ENCODE assay signal across 8 cellular contexts in genomic region chr7:28926871-28927597, GRCh38. TPM values are rescaled to one million over a fixed set of nuclear protein-coding genes. Genes with fewer than 3 reads are reported as not detected.
A peak's percentile ranks its signal among the peaks of the same experiment; 100 is the strongest.
DNase-seq lines count a peak whose midpoint lies in the region; ATAC-seq lines count a peak whose summit lies in the region.

No MANE protein-coding gene starts in this region.

- ATAC-seq in GM19455 (IDR thresholded peaks at IDR 0.05; ENCODE audit: unreplicated experiment): peak; percentile 93
- peak; percentile 90 for ATAC-seq in effector memory CD8-positive, alpha-beta T cell (replicated peaks)

- H3K36me3 ChIP-seq in CD8-positive, alpha-beta memory T cell (ENCODE audit: insufficient read depth, low read length): no peaks in the 10 kb centered on the region

- no peak overlapping the region for H3K27ac ChIP-seq in CD8-positive, alpha-beta memory T cell (ENCODE audit: low read depth, low read length)

- peak overlapping the region; percentile 83 to 96 (median 93) for H3K4me3 Mint-ChIP-seq in CD8-positive, alpha-beta memory T cell
- H3K4me3 Mint-ChIP-seq in effector memory CD8-positive, alpha-beta T cell: peak overlapping the region; percentile 86 to 90

- no peaks in the 10 kb centered on the region for H3K36me3 Mint-ChIP-seq in CD8-positive, alpha-beta memory T cell
- no peaks in the 10 kb centered on the region for H3K36me3 Mint-ChIP-seq in effector memory CD8-positive, alpha-beta T cell (ENCODE audit: insufficient read depth)

- H3K27me3 Mint-ChIP-seq in CD8-positive, alpha-beta memory T cell: peaks cover 3 to 9% of the 10 kb centered on the region in 2 donors
- H3K27me3 Mint-ChIP-seq in effector memory CD8-positive, alpha-beta T cell: peaks cover 13 to 15% of the 10 kb centered on the region in 2 donors

- H3K4me1 Mint-ChIP-seq in CD8-positive, alpha-beta memory T cell: peaks cover 22 to 30% (median 25%) of the 10 kb centered on the region in 3 donors
- peaks cover 12 to 20% of the 10 kb centered on the region in 2 donors for H3K4me1 Mint-ChIP-seq in effector memory CD8-positive, alpha-beta T cell (ENCODE audit: low read depth in 2 of 2)

- H3K27me3 ChIP-seq in CD8-positive, alpha-beta memory T cell (ENCODE audit: insufficient read depth, low read length, poor library complexity, severe bottlenecking): no peaks in the 10 kb centered on the region

- H3K4me3 ChIP-seq in CD8-positive, alpha-beta memory T cell (ENCODE audit: low read length): peak overlapping the region; percentile 75

- POLR2A ChIA-PET in CD8-positive, alpha-beta memory T cell (lab: Charles Lee): no interaction called here

- peak; percentile 10 to 59 (median 58) for DNase-seq in CD8-positive, alpha-beta memory T cell
- DNase-seq in HK-2 (ENCODE audit: unreplicated experiment) (peak; percentile 47), NCI-H748 (lab: John Stamatoyannopoulos, UW; ENCODE audit: unreplicated experiment) (peak; percentile 94), lung microvascular endothelial cell (ENCODE audit: low read depth in 2 of 2) (peak; percentile 86 to 91)
- DNase-seq in activated CD4-positive, alpha-beta T cell treated with anti-CD3 and anti-CD28 coated beads, Interleukin-2, amount 50 U/mL, for 48 hours: peak; percentile 26 to 47
- DNase-seq in effector memory CD8-positive, alpha-beta T cell: peak; percentile 45 to 54 (median 48)
- peak; percentile 3 to 15 for DNase-seq in stimulated activated CD8-positive, alpha-beta memory T cell treated with anti-CD3 and anti-CD28 coated beads, Interleukin-15, amount 100 ng/mL, for 4 hours (ENCODE audit: low read depth in 2 of 2)

- H3K27ac Mint-ChIP-seq in CD8-positive, alpha-beta memory T cell: peak overlapping the region in 5 of 8 donors; percentile 27 to 90 (median 85)
- peak overlapping the region in 1 of 2 donors; percentile 25 for H3K27ac Mint-ChIP-seq in effector memory CD8-positive, alpha-beta T cell

- peaks cover 14% of the 10 kb centered on the region for H3K4me1 ChIP-seq in CD8-positive, alpha-beta memory T cell (ENCODE audit: insufficient read depth, low read length)

- CTCF ChIA-PET in CD8-positive, alpha-beta memory T cell (lab: Charles Lee): interaction anchor here (0.8 to 9.5 kb wide), 29 partner anchors 9 to 491 kb away, joined by 3 to 106 read pairs (median 4); partner anchors contain the start of gene TRIL

- no peaks in the 10 kb centered on the region for H3K9me3 ChIP-seq in CD8-positive, alpha-beta memory T cell (ENCODE audit: low read length)

- H3K9me3 Mint-ChIP-seq in CD8-positive, alpha-beta memory T cell: no peaks in the 10 kb centered on the region
- no peaks in the 10 kb centered on the region for H3K9me3 Mint-ChIP-seq in effector memory CD8-positive, alpha-beta T cell

RNA-seq across cellular contexts. Expression of gene TRIL, which starts 31.1 kb away (rescaled TPM):
- not detected for total RNA-seq in CD8-positive, alpha-beta memory T cell
- polyA plus RNA-seq in CD8-positive, alpha-beta memory T cell: not detected
- 15.0 and 83.9 TPM in 2 replicates for total RNA-seq in lung microvascular endothelial cell

Comparison
In these comparisons a context has a peak if more than half of its experiments do, and no peak if none do; other contexts are left out.
1. DNase-seq: peak in every context shown above with its lines; median percentile 94 in NCI-H748; 88 in lung microvascular endothelial cell; 58 in CD8-positive, alpha-beta memory T cell; 48 in effector memory CD8-positive, alpha-beta T cell; 47 in HK-2; 36 in activated CD4-positive, alpha-beta T cell treated with anti-CD3 and anti-CD28 coated beads, Interleukin-2, amount 50 U/mL, for 48 hours; 9 in stimulated activated CD8-positive, alpha-beta memory T cell treated with anti-CD3 and anti-CD28 coated beads, Interleukin-15, amount 100 ng/mL, for 4 hours.
2. RNA of gene TRIL, which starts 31.1 kb away (total RNA-seq): 15.0 to 83.9 TPM in lung microvascular endothelial cell; not detected in CD8-positive, alpha-beta memory T cell; every median in the first group is over 10 times any median in the second.